Comparison of ENCODE assay signal across 9 cellular contexts in genomic region chr14:69636051-69636639, GRCh38.
A peak's percentile ranks its signal among the peaks of the same experiment; 100 is the strongest.
DNase-seq lines count a peak whose midpoint lies in the region; ATAC-seq lines count a peak whose summit lies in the region.
"Had no signal": no experiment of that assay in that cellular context is flagged by ENCODE, and none has a peak within 500 bp of the region (broad histone marks: within the 10 kb centered on the region; RNA-seq: fewer than 3 reads in every experiment).

No MANE protein-coding gene starts in this region.

- H3K27me3 ChIP-seq in layer of hippocampus (ENCODE audit: control insufficient read depth, insufficient read depth, low read length) (no peaks in the 10 kb centered on the region), subcutaneous abdominal adipose tissue (ENCODE audit: control insufficient read depth in 5 of 5, insufficient read depth in 4 of 5, low read length in 5 of 5) (no peaks in the 10 kb centered on the region)

- peak overlapping the region in 2 of 5 donors; percentile 13 to 30 for H3K4me3 ChIP-seq in subcutaneous abdominal adipose tissue (ENCODE audit: low read depth in 1 of 5, low read length in 5 of 5)

- ATAC-seq in GM19455 (IDR thresholded peaks at IDR 0.05; ENCODE audit: unreplicated experiment): no peak
- ATAC-seq in GM21447 (IDR thresholded peaks at IDR 0.05; ENCODE audit: unreplicated experiment): no peak

- peak overlapping the region; percentile 21 for H3K27ac ChIP-seq in layer of hippocampus (ENCODE audit: low read depth, low read length)
- peak overlapping the region; percentile 69 for H3K27ac ChIP-seq in subcutaneous abdominal adipose tissue (ENCODE audit: low read depth, low read length)
- H3K27ac ChIP-seq: 22Rv1 had no signal

- H3K4me1 ChIP-seq in subcutaneous abdominal adipose tissue (ENCODE audit: control insufficient read depth in 5 of 5, insufficient read depth in 5 of 5, low read length in 5 of 5): peaks cover 36 to 79% (median 75%) of the 10 kb centered on the region in 5 donors

- DNase-seq in DMS53 (lab: John Stamatoyannopoulos, UW) (peak; percentile 22), DMS53 treated with DMSO at 0.1 percent for 48 hours (lab: John Stamatoyannopoulos, UW; ENCODE audit: unreplicated experiment) (no peak), NCI-H2196 treated with DMSO at 0.1 percent for 48 hours (lab: John Stamatoyannopoulos, UW; ENCODE audit: unreplicated experiment) (no peak)
- peak; percentile 77 for DNase-seq in activated CD8-positive, alpha-beta memory T cell treated with anti-CD3 and anti-CD28 coated beads for 24 hours

- no peaks in the 10 kb centered on the region for H3K36me3 ChIP-seq in subcutaneous abdominal adipose tissue (ENCODE audit: control insufficient read depth in 5 of 5, insufficient read depth in 5 of 5, low read length in 5 of 5)

- H3K9me3 ChIP-seq in subcutaneous abdominal adipose tissue (ENCODE audit: control insufficient read depth in 5 of 5, low read length in 5 of 5): peaks cover 0 to 4% (median 2%) of the 10 kb centered on the region in 5 donors

- peak overlapping the region in 3 of 5 donors; percentile 36 to 43 (median 40) for H3K9ac ChIP-seq in subcutaneous abdominal adipose tissue (ENCODE audit: low read length in 5 of 5)

Comparison
In these comparisons a context has a peak if more than half of its experiments do, and no peak if none do; other contexts are left out.
1. DNase-seq: peak in DMS53 (single experiment) and activated CD8-positive, alpha-beta memory T cell treated with anti-CD3 and anti-CD28 coated beads for 24 hours (single experiment); none in DMS53 treated with DMSO at 0.1 percent for 48 hours (single experiment) and NCI-H2196 treated with DMSO at 0.1 percent for 48 hours (single experiment).